Comparison of ENCODE assay signal across 19 cellular contexts in the genomic region with DNA sequence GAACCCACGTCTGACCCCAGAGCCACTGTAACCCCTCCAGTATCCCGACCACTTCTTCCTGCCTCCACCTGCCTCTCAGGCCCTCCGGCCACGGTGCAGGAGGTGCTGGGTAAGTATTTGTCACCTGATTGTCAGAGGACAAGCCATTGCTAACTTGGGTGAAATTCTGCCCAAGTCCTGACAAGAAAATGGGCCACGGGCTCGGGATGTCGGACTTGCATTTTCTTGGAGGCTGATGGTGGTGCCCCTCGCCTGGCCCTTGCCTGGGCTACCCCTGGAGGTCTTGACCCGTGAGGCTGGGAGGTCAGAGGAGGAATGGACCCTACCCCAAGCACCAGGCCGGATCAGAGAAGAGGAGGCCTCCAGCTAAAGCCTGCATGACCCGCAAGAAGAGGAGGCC.
DNase-seq lines count a peak whose midpoint lies in the region; ATAC-seq and TF ChIP-seq lines count a peak whose summit lies in the region.
"Had no signal": no experiment of that assay in that cellular context is flagged by ENCODE, and none has a peak within 500 bp of the region (broad histone marks: within the 10 kb centered on the region; RNA-seq: fewer than 3 reads in every experiment).

No MANE protein-coding gene starts in this region.

- H3K27ac Mint-ChIP-seq in activated T-cell treated with anti-CD3 and anti-CD28 coated beads, Interleukin-2, amount 50 U/mL, for 24 hours = no peak overlapping the region
- H3K27ac Mint-ChIP-seq in natural killer cell treated with Interleukin-12 subunit alpha and Interleukin-12 subunit beta and Interleukin-15 and Interleukin-18, amount 100 ng/mL, for 72 hours = no peak overlapping the region
- H3K27ac Mint-ChIP-seq: stimulated activated naive B cell treated with anti-CD40 and anti-IgM and Interleukin-4, amounts not matched to agents 10 μg/mL and 1 μg/mL and 100 μg/mL, for 72 hours had no signal

- H3K4me3 Mint-ChIP-seq in activated T-cell treated with anti-CD3 and anti-CD28 coated beads, Interleukin-2, amount 50 U/mL, for 24 hours = no peak overlapping the region
- no peak overlapping the region for H3K4me3 Mint-ChIP-seq in activated T-cell treated with anti-CD3 and anti-CD28 coated beads, Interleukin-2, amount 50 U/mL, for 4 hours
- no peak overlapping the region for H3K4me3 Mint-ChIP-seq in natural killer cell treated with Interleukin-12 subunit alpha and Interleukin-12 subunit beta and Interleukin-15 and Interleukin-18, amount 100 ng/mL, for 72 hours
- H3K4me3 Mint-ChIP-seq: stimulated activated naive B cell treated with anti-CD40 and anti-IgM and Interleukin-4, amounts not matched to agents 10 μg/mL and 1 μg/mL and 100 μg/mL, for 72 hours had no signal

- no peaks in the 10 kb centered on the region for H3K79me2 ChIP-seq in fibroblast of lung (ENCODE audit: control insufficient read depth, insufficient read depth, low read length)

- peaks cover 18% of the 10 kb centered on the region for H3K27me3 Mint-ChIP-seq in activated T-cell treated with anti-CD3 and anti-CD28 coated beads, Interleukin-2, amount 50 U/mL, for 24 hours
- H3K27me3 Mint-ChIP-seq in activated T-cell treated with anti-CD3 and anti-CD28 coated beads, Interleukin-2, amount 50 U/mL, for 4 hours (ENCODE audit: low read depth) = peaks cover 23% of the 10 kb centered on the region
- H3K27me3 Mint-ChIP-seq in natural killer cell treated with Interleukin-12 subunit alpha and Interleukin-12 subunit beta and Interleukin-15 and Interleukin-18, amount 100 ng/mL, for 72 hours = peaks cover 0 to 9% of the 10 kb centered on the region in 2 donors

- H3K4me3 ChIP-seq in fibroblast of lung (replicated peaks in 1 of 4; ENCODE audit: control extremely low read depth in 1 of 4, insufficient read depth in 1 of 4, low read depth in 3 of 4, low read length in 4 of 4) (no peak overlapping the region), urinary bladder (ENCODE audit: low read depth, low read length) (no peak overlapping the region)

- no peaks in the 10 kb centered on the region for H3K9me3 ChIP-seq in fibroblast of lung (ENCODE audit: control insufficient read depth, insufficient read depth, low read depth, low read length)
- H3K9me3 ChIP-seq: BE2C, Caco-2 had no signal

- no peaks in the 10 kb centered on the region for H4K20me1 ChIP-seq in fibroblast of lung (ENCODE audit: control insufficient read depth, extremely low read depth, insufficient read depth, low read length)

- no peaks in the 10 kb centered on the region for H3K4me1 Mint-ChIP-seq in activated T-cell treated with anti-CD3 and anti-CD28 coated beads, Interleukin-2, amount 50 U/mL, for 24 hours (ENCODE audit: low read depth)
- no peaks in the 10 kb centered on the region for H3K4me1 Mint-ChIP-seq in activated T-cell treated with anti-CD3 and anti-CD28 coated beads, Interleukin-2, amount 50 U/mL, for 4 hours (ENCODE audit: low read depth)
- H3K4me1 Mint-ChIP-seq in natural killer cell treated with Interleukin-12 subunit alpha and Interleukin-12 subunit beta and Interleukin-15 and Interleukin-18, amount 100 ng/mL, for 72 hours (ENCODE audit: low read depth in 2 of 2) = peaks cover 0 to 3% of the 10 kb centered on the region in 2 donors

- ATAC-seq in activated T-cell treated with anti-CD3 and anti-CD28 coated beads, Interleukin-2, amount 50 U/mL, for 4 hours = no peak
- no peak for ATAC-seq in natural killer cell treated with Interleukin-12 subunit alpha and Interleukin-12 subunit beta and Interleukin-15 and Interleukin-18, amount 100 ng/mL, for 72 hours
- ATAC-seq in GM18907 (IDR thresholded peaks at IDR 0.05; ENCODE audit: unreplicated experiment) = no peak

- DNase-seq in activated T-cell treated with anti-CD3 and anti-CD28 coated beads, Interleukin-2, amount 50 U/mL, for 24 hours = peak; percentile 17
- DNase-seq in activated T-cell treated with anti-CD3 and anti-CD28 coated beads, Interleukin-2, amount 50 U/mL, for 4 hours = no peak
- no peak for DNase-seq in fibroblast of lung (ENCODE audit: low read depth in 2 of 2)
- peak; percentile 6 for DNase-seq in natural killer cell treated with Interleukin-12 subunit alpha and Interleukin-12 subunit beta and Interleukin-15 and Interleukin-18, amount 100 ng/mL, for 72 hours (ENCODE audit: low spot score)
- DNase-seq in dedifferentiated amniotic fluid mesenchymal stem cell (ENCODE audit: extremely low spot score) = no peak
- DNase-seq in stimulated activated CD4-positive, alpha-beta T cell treated with anti-CD3 and anti-CD28 coated beads, Interleukin-4, amount 100 ng/mL, for 1 hour = no peak
- DNase-seq: 8988T; activated CD4-positive, alpha-beta T cell treated with anti-CD3 and anti-CD28 coated beads for 4 hours; activated effector memory CD4-positive, alpha-beta T cell treated with anti-CD3 and anti-CD28 coated beads, Interleukin-2, amount 50 U/mL, for 16 hours; Caco-2; central memory CD4-positive, alpha-beta T cell; effector CD8-positive, alpha-beta T cell; KBM-7; NCI-H146; SHP77 treated with DMSO at 0.1 percent for 48 hours; stimulated activated naive B cell treated with anti-CD40 and anti-IgM and Interleukin-4, amounts not matched to agents 10 μg/mL and 1 μg/mL and 100 μg/mL, for 72 hours had no signal

- H3K27ac ChIP-seq in fibroblast of lung (ENCODE audit: insufficient read depth, low read length) (peak overlapping the region; percentile 45), urinary bladder (ENCODE audit: low read depth) (peak overlapping the region; percentile 71)

- H3K9me3 Mint-ChIP-seq in activated T-cell treated with anti-CD3 and anti-CD28 coated beads, Interleukin-2, amount 50 U/mL, for 24 hours = no peaks in the 10 kb centered on the region
- H3K9me3 Mint-ChIP-seq in activated T-cell treated with anti-CD3 and anti-CD28 coated beads, Interleukin-2, amount 50 U/mL, for 4 hours = no peaks in the 10 kb centered on the region
- H3K9me3 Mint-ChIP-seq in natural killer cell treated with Interleukin-12 subunit alpha and Interleukin-12 subunit beta and Interleukin-15 and Interleukin-18, amount 100 ng/mL, for 72 hours = no peaks in the 10 kb centered on the region
- H3K9me3 Mint-ChIP-seq: stimulated activated naive B cell treated with anti-CD40 and anti-IgM and Interleukin-4, amounts not matched to agents 10 μg/mL and 1 μg/mL and 100 μg/mL, for 72 hours had no signal

- no peaks in the 10 kb centered on the region for H3K27me3 ChIP-seq in fibroblast of lung (ENCODE audit: control insufficient read depth, insufficient read depth, low read length)
- H3K27me3 ChIP-seq: BE2C had no signal

- 55% methylated on average over 11 of the region's 11 CpGs for WGBS in urinary bladder

- no peaks in the 10 kb centered on the region for H3K36me3 ChIP-seq in fibroblast of lung (ENCODE audit: control insufficient read depth, insufficient read depth, low read length)
- H3K36me3 ChIP-seq in urinary bladder (ENCODE audit: insufficient read depth) = no peaks in the 10 kb centered on the region
- H3K36me3 ChIP-seq: BE2C had no signal

- no peaks in the 10 kb centered on the region for H3K36me3 Mint-ChIP-seq in activated T-cell treated with anti-CD3 and anti-CD28 coated beads, Interleukin-2, amount 50 U/mL, for 24 hours (ENCODE audit: low read depth)
- no peaks in the 10 kb centered on the region for H3K36me3 Mint-ChIP-seq in activated T-cell treated with anti-CD3 and anti-CD28 coated beads, Interleukin-2, amount 50 U/mL, for 4 hours (ENCODE audit: insufficient read depth)
- no peaks in the 10 kb centered on the region for H3K36me3 Mint-ChIP-seq in natural killer cell treated with Interleukin-12 subunit alpha and Interleukin-12 subunit beta and Interleukin-15 and Interleukin-18, amount 100 ng/mL, for 72 hours
- H3K36me3 Mint-ChIP-seq: stimulated activated naive B cell treated with anti-CD40 and anti-IgM and Interleukin-4, amounts not matched to agents 10 μg/mL and 1 μg/mL and 100 μg/mL, for 72 hours had no signal

- peaks cover 11% of the 10 kb centered on the region for H3K4me1 ChIP-seq in fibroblast of lung (ENCODE audit: control insufficient read depth, extremely low read depth, insufficient read depth, low read length)
- H3K4me1 ChIP-seq in urinary bladder (ENCODE audit: insufficient read depth) = no peaks in the 10 kb centered on the region
- H3K4me1 ChIP-seq: Caco-2 had no signal

- no peak overlapping the region for H2AFZ ChIP-seq in fibroblast of lung (ENCODE audit: low read length)

- no peak for TF ChIP-seq CTCF in fibroblast of lung (conservative IDR thresholded peaks at IDR 0.05 in 1 of 2, IDR thresholded peaks at IDR 0.05 in 1 of 2; ENCODE audit: low read depth in 1 of 2, low read length in 2 of 2)

- no peak overlapping the region for H3K4me2 ChIP-seq in fibroblast of lung (ENCODE audit: extremely low read depth, insufficient read depth, low read length)

- H3K9ac ChIP-seq in fibroblast of lung (ENCODE audit: insufficient read depth, low read length) = no peak overlapping the region

Comparison
In these comparisons a context has a peak if more than half of its experiments do, and no peak if none do; other contexts are left out.
1. DNase-seq: peak in activated T-cell treated with anti-CD3 and anti-CD28 coated beads, Interleukin-2, amount 50 U/mL, for 24 hours (single experiment) and natural killer cell treated with Interleukin-12 subunit alpha and Interleukin-12 subunit beta and Interleukin-15 and Interleukin-18, amount 100 ng/mL, for 72 hours (single experiment); none in activated T-cell treated with anti-CD3 and anti-CD28 coated beads, Interleukin-2, amount 50 U/mL, for 4 hours (single experiment), fibroblast of lung (0 of 2), dedifferentiated amniotic fluid mesenchymal stem cell (single experiment) and stimulated activated CD4-positive, alpha-beta T cell treated with anti-CD3 and anti-CD28 coated beads, Interleukin-4, amount 100 ng/mL, for 1 hour (single experiment).